ENCODE assay signal across 9 cellular contexts in genomic region chr11:75097173-75097557, GRCh38. TPM values are rescaled to one million over a fixed set of nuclear protein-coding genes. Genes with fewer than 3 reads are reported as not detected.
"Had no signal": no experiment of that assay in that cellular context is flagged by ENCODE, and none has a peak within 500 bp of the region (broad histone marks: within the 10 kb centered on the region; RNA-seq: fewer than 3 reads in every experiment).

No MANE protein-coding gene starts in this region.

- H3K4me2 ChIP-seq: KMS-11 had no signal

- FAIRE-seq: HTR-8/SVneo had no signal

- H3K27ac ChIP-seq: HL-60, KMS-11 had no signal

- DNase-seq: IMR-90, KBM-7, KG1 had no signal

- H3K9ac ChIP-seq: KMS-11 had no signal

RNA-seq across cellular contexts. Expression of gene OR2AT4, which starts 0.5 kb away (rescaled TPM):
- total RNA-seq: HT-29, HT1080, IMR-90 had no signal
- polyA plus RNA-seq: IgD-negative memory B cell, IMR-90 had no signal

RNA-seq across cellular contexts. Expression of gene SLCO2B1, which starts 53.7 kb away (rescaled TPM):
- total RNA-seq: HT1080, IMR-90 had no signal
- polyA plus RNA-seq: IgD-negative memory B cell, IMR-90 had no signal
